In the genomic region with DNA sequence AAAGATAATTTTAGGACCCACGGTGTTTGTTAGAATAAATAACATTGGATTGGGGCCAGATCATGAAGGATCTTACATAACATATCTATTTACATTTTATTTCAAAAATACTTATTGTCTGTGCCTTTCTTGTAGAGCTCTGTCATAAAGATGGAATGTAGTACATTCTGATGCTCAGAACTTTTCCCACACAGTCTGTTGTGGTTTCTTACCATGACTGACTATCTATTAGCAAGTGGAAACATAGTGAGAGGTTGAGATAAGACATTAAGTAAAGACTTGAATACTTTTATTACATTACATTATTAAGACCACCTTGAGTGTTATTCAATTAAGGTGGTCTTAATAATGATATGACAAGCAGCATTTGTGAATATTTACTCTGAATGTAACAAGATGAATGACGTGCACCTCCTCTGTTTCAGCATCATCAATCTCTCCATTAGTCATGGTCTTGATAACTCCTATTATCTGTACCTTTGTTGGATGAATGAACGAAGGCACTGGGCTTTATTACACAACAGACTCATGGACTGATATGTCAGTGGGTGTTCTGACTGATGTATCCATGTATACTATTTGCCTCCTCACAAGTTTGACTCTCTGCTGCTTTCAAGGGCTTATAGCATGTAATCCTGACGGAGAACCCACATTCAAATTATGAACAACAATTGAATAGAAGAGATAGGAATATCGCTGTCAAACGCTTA, we compare ENCODE assay signal across 16 cellular contexts.
"Had no signal": no experiment of that assay in that cellular context is flagged by ENCODE, and none has a peak within 500 bp of the region (broad histone marks: within the 10 kb centered on the region; RNA-seq: fewer than 3 reads in every experiment).

No MANE protein-coding gene starts in this region.

- H3K4me3 ChIP-seq: thoracic aorta had no signal

- H3K27me3 Mint-ChIP-seq: dendritic cell treated with granulocyte-macrophage colony-stimulating factor and Interleukin-4, amounts not matched to agents 40 ng/mL and 50 ng/mL, for 4 days; effector memory CD8-positive, alpha-beta T cell; memory B cell; stimulated activated naive CD8-positive, alpha-beta T cell treated with anti-CD3 and anti-CD28 coated beads, Interleukin-15, amount 100 ng/mL, for 72 hours had no signal

- H3K4me1 Mint-ChIP-seq: memory B cell; stimulated activated naive CD8-positive, alpha-beta T cell treated with anti-CD3 and anti-CD28 coated beads, Interleukin-15, amount 100 ng/mL, for 72 hours had no signal

- H3K9me3 ChIP-seq: thoracic aorta had no signal

- H3K27ac Mint-ChIP-seq: activated naive CD4-positive, alpha-beta T cell treated with anti-CD3 and anti-CD28 coated beads, Interleukin-2, amount 50 U/mL, for 72 hours; dendritic cell treated with granulocyte-macrophage colony-stimulating factor and Interleukin-4, amounts not matched to agents 40 ng/mL and 50 ng/mL, for 4 days; effector memory CD8-positive, alpha-beta T cell; memory B cell; stimulated activated naive CD8-positive, alpha-beta T cell treated with anti-CD3 and anti-CD28 coated beads, Interleukin-15, amount 100 ng/mL, for 72 hours; T-helper 2 cell treated with Interferon-gamma antibody and Interleukin-4, amounts not matched to agents 5 μg/mL and 100 μg/mL, for 36 hours had no signal

- H3K36me3 Mint-ChIP-seq: memory B cell had no signal

- DNase-seq: activated CD4-positive, alpha-beta T cell treated with anti-CD3 and anti-CD28 coated beads, Interleukin-2, amount 50 U/mL, for 48 hours; activated effector memory CD4-positive, alpha-beta T cell treated with anti-CD3 and anti-CD28 coated beads, Interleukin-2, amount 50 U/mL, for 16 hours; activated T-cell treated with anti-CD3 and anti-CD28 coated beads, Interleukin-2, amount 50 U/mL, for 4 hours; caudate nucleus; effector memory CD8-positive, alpha-beta T cell; erythroblast; head of caudate nucleus; stimulated activated CD4-positive, alpha-beta T cell treated with anti-CD3 and anti-CD28 coated beads, Interleukin-4, amount 100 ng/mL, for 4 hours; stimulated activated naive CD8-positive, alpha-beta T cell treated with anti-CD3 and anti-CD28 coated beads, Interleukin-15, amount 100 ng/mL, for 72 hours had no signal

- H3K4me3 Mint-ChIP-seq: activated T-cell treated with anti-CD3 and anti-CD28 coated beads, Interleukin-2, amount 50 U/mL, for 4 hours; dendritic cell treated with granulocyte-macrophage colony-stimulating factor and Interleukin-4, amounts not matched to agents 40 ng/mL and 50 ng/mL, for 4 days; effector memory CD8-positive, alpha-beta T cell; memory B cell; stimulated activated naive CD8-positive, alpha-beta T cell treated with anti-CD3 and anti-CD28 coated beads, Interleukin-15, amount 100 ng/mL, for 72 hours; T-helper 2 cell treated with Interferon-gamma antibody and Interleukin-4, amounts not matched to agents 5 μg/mL and 100 μg/mL, for 36 hours had no signal

- ATAC-seq: activated CD4-positive, CD25-positive, alpha-beta regulatory T cell treated with anti-CD3 and anti-CD28 coated beads, Interleukin-2, amount 50 U/mL, for 24 hours; activated naive CD4-positive, alpha-beta T cell treated with anti-CD3 and anti-CD28 coated beads, Interleukin-2, amount 50 U/mL, for 72 hours; activated T-cell treated with anti-CD3 and anti-CD28 coated beads, Interleukin-2, amount 50 U/mL, for 4 hours; effector memory CD8-positive, alpha-beta T cell; left lobe of liver; stimulated activated naive CD8-positive, alpha-beta T cell treated with anti-CD3 and anti-CD28 coated beads, Interleukin-15, amount 100 ng/mL, for 72 hours had no signal

- H3K27ac ChIP-seq: thoracic aorta had no signal

- H3K36me3 ChIP-seq: thoracic aorta had no signal
